35 cellular contexts compared by ENCODE assay signal in genomic region chr1:43379476-43379875, GRCh38. TPM values are rescaled to one million over a fixed set of nuclear protein-coding genes. Genes with fewer than 3 reads are reported as not detected.
"Had no signal": no experiment of that assay in that cellular context is flagged by ENCODE, and none has a peak within 500 bp of the region (broad histone marks: within the 10 kb centered on the region; RNA-seq: fewer than 3 reads in every experiment).

No MANE protein-coding gene starts in this region.

- ATAC-seq: activated CD4-positive, alpha-beta T cell treated with anti-CD3 and anti-CD28 coated beads for 36 hours; activated CD4-positive, CD25-positive, alpha-beta regulatory T cell treated with anti-CD3 and anti-CD28 coated beads, Interleukin-2, amount 50 U/mL, for 24 hours; activated CD8-positive, alpha-beta T cell treated with anti-CD3 and anti-CD28 coated beads, Interleukin-2, amount 10 ng/mL, durations not matched to agents 7 days and 5 days; activated naive CD8-positive, alpha-beta T cell treated with anti-CD3 and anti-CD28 coated beads, Interleukin-2, amount 50 U/mL, for 24 hours; PC-3; WTC11 had no signal

- H3K27me3 ChIP-seq: cardiac muscle cell, Peyer's patch, SJSA1 had no signal

- H3K27ac ChIP-seq: cardiac muscle cell, KMS-11, Peyer's patch, SJSA1 had no signal

- H3K9me3 Mint-ChIP-seq: activated CD4-positive, alpha-beta T cell treated with anti-CD3 and anti-CD28 coated beads, Interleukin-2, amount 10 ng/mL, durations not matched to agents 7 days and 5 days; activated naive CD4-positive, alpha-beta T cell treated with anti-CD3 and anti-CD28 coated beads, Interleukin-2, amount 10 ng/mL, durations not matched to agents 7 days and 5 days; activated naive CD8-positive, alpha-beta T cell treated with anti-CD3 and anti-CD28 coated beads, Interleukin-2, amount 50 U/mL, for 24 hours; activated T-cell treated with anti-CD3 and anti-CD28 coated beads, Interleukin-2, amount 50 U/mL, for 24 hours; activated T-helper 1 cell treated with anti-CD3 and anti-CD28 coated beads, Interleukin-12 subunit alpha, Interleukin-12 subunit beta, Interleukin-2, Interleukin-4 antibody, amounts not matched to agents 30 ng/mL and 10 ng/mL and 1 ng/mL, durations not matched to agents 14 hours and 24 hours and 36 hours; T-helper 2 cell treated with Interferon-gamma antibody and Interleukin-4, amounts not matched to agents 5 μg/mL and 100 μg/mL, for 36 hours; WTC11 had no signal

- H3K4me3 ChIP-seq: cardiac muscle cell, Peyer's patch, SJSA1 had no signal

- H3K4me2 ChIP-seq: KMS-11 had no signal

- H3K4me3 Mint-ChIP-seq: activated CD4-positive, alpha-beta T cell treated with anti-CD3 and anti-CD28 coated beads for 36 hours; activated CD4-positive, alpha-beta T cell treated with anti-CD3 and anti-CD28 coated beads, Interleukin-2, amount 10 ng/mL, durations not matched to agents 7 days and 5 days; activated CD8-positive, alpha-beta T cell treated with anti-CD3 and anti-CD28 coated beads, Interleukin-2, amount 10 ng/mL, durations not matched to agents 7 days and 5 days; activated naive CD4-positive, alpha-beta T cell treated with anti-CD3 and anti-CD28 coated beads, Interleukin-2, amount 10 ng/mL, durations not matched to agents 7 days and 5 days; activated naive CD8-positive, alpha-beta T cell; activated naive CD8-positive, alpha-beta T cell treated with anti-CD3 and anti-CD28 coated beads, Interleukin-2, amount 50 U/mL, for 24 hours; activated T-cell treated with anti-CD3 and anti-CD28 coated beads, Interleukin-2, amount 50 U/mL, for 24 hours; activated T-helper 1 cell treated with anti-CD3 and anti-CD28 coated beads, Interleukin-12 subunit alpha, Interleukin-12 subunit beta, Interleukin-2, Interleukin-4 antibody, amounts not matched to agents 30 ng/mL and 10 ng/mL and 1 ng/mL, durations not matched to agents 14 hours and 24 hours and 36 hours; T-helper 2 cell treated with Interferon-gamma antibody and Interleukin-4, amounts not matched to agents 5 μg/mL and 100 μg/mL, for 36 hours; WTC11 had no signal

- H3K27me3 Mint-ChIP-seq: activated CD4-positive, alpha-beta T cell treated with anti-CD3 and anti-CD28 coated beads for 36 hours; activated CD4-positive, alpha-beta T cell treated with anti-CD3 and anti-CD28 coated beads, Interleukin-2, amount 10 ng/mL, durations not matched to agents 7 days and 5 days; activated naive CD4-positive, alpha-beta T cell treated with anti-CD3 and anti-CD28 coated beads, Interleukin-2, amount 10 ng/mL, durations not matched to agents 7 days and 5 days; activated naive CD8-positive, alpha-beta T cell; activated naive CD8-positive, alpha-beta T cell treated with anti-CD3 and anti-CD28 coated beads, Interleukin-2, amount 50 U/mL, for 24 hours; activated T-cell treated with anti-CD3 and anti-CD28 coated beads, Interleukin-2, amount 50 U/mL, for 24 hours had no signal

- H3K4me1 ChIP-seq: SJSA1 had no signal

- H3K9me3 ChIP-seq: Peyer's patch, SJSA1 had no signal

- H3K27ac Mint-ChIP-seq: activated CD4-positive, alpha-beta T cell treated with anti-CD3 and anti-CD28 coated beads for 36 hours; activated CD4-positive, alpha-beta T cell treated with anti-CD3 and anti-CD28 coated beads, Interleukin-2, amount 10 ng/mL, durations not matched to agents 7 days and 5 days; activated CD8-positive, alpha-beta T cell treated with anti-CD3 and anti-CD28 coated beads, Interleukin-2, amount 10 ng/mL, durations not matched to agents 7 days and 5 days; activated naive CD4-positive, alpha-beta T cell treated with anti-CD3 and anti-CD28 coated beads, Interleukin-2, amount 10 ng/mL, durations not matched to agents 7 days and 5 days; activated naive CD8-positive, alpha-beta T cell; activated naive CD8-positive, alpha-beta T cell treated with anti-CD3 and anti-CD28 coated beads, Interleukin-2, amount 50 U/mL, for 24 hours; activated T-cell treated with anti-CD3 and anti-CD28 coated beads, Interleukin-2, amount 50 U/mL, for 24 hours; activated T-helper 1 cell treated with anti-CD3 and anti-CD28 coated beads, Interleukin-12 subunit alpha, Interleukin-12 subunit beta, Interleukin-2, Interleukin-4 antibody, amounts not matched to agents 30 ng/mL and 10 ng/mL and 1 ng/mL, durations not matched to agents 14 hours and 24 hours and 36 hours; T-helper 2 cell treated with Interferon-gamma antibody and Interleukin-4, amounts not matched to agents 5 μg/mL and 100 μg/mL, for 36 hours; WTC11 had no signal

- DNase-seq: activated CD4-positive, alpha-beta T cell treated with anti-CD3 and anti-CD28 coated beads for 36 hours; activated CD4-positive, alpha-beta T cell treated with anti-CD3 and anti-CD28 coated beads, Interleukin-2, amount 10 ng/mL, durations not matched to agents 7 days and 5 days; activated CD4-positive, alpha-beta T cell treated with anti-CD3 and anti-CD28 coated beads, Interleukin-2, amount 50 U/mL, for 48 hours; activated CD8-positive, alpha-beta T cell treated with anti-CD3 and anti-CD28 coated beads, Interleukin-2, amount 10 ng/mL, durations not matched to agents 7 days and 5 days; activated effector memory CD4-positive, alpha-beta T cell treated with Interleukin-2 at 50 U/mL for 16 hours; activated naive CD4-positive, alpha-beta T cell treated with anti-CD3 and anti-CD28 coated beads, Interleukin-2, amount 10 ng/mL, durations not matched to agents 7 days and 5 days; activated naive CD8-positive, alpha-beta T cell treated with anti-CD3 and anti-CD28 coated beads, Interleukin-2, amount 50 U/mL, for 24 hours; activated T-cell treated with anti-CD3 and anti-CD28 coated beads, Interleukin-2, amount 50 U/mL, for 24 hours; aorta; MM.1S; MV-4-11; NCI-H1092; NCI-H146; NCI-H187; NCI-H2029 treated with DMSO at 0.1 percent for 48 hours; NCI-H2107; NCI-H2171; NCI-H510A; NCI-H526; NCI-H748 treated with DMSO at 0.1 percent for 48 hours; NK-92 treated with Interleukin-12 subunit alpha and Interleukin-12 subunit beta, amount 100 ng/mL, for 24 hours; PC-3; Peyer's patch; RPMI8226; SHP77 treated with DMSO at 0.1 percent for 48 hours had no signal

- H3K9ac ChIP-seq: KMS-11 had no signal

RNA-seq across cellular contexts. Expression of gene MPL, which starts 41.9 kb away (rescaled TPM):
- total RNA-seq: activated CD4-positive, alpha-beta T cell treated with anti-CD3 and anti-CD28 coated beads for 36 hours; activated CD4-positive, alpha-beta T cell treated with anti-CD3 and anti-CD28 coated beads, Interleukin-2, amount 10 ng/mL, durations not matched to agents 7 days and 5 days; activated CD8-positive, alpha-beta T cell treated with anti-CD3 and anti-CD28 coated beads, Interleukin-2, amount 10 ng/mL, durations not matched to agents 7 days and 5 days; activated T-helper 1 cell treated with anti-CD3 and anti-CD28 coated beads, Interleukin-12 subunit alpha, Interleukin-12 subunit beta, Interleukin-2, Interleukin-4 antibody, amounts not matched to agents 30 ng/mL and 10 ng/mL and 1 ng/mL, durations not matched to agents 14 hours and 24 hours and 36 hours; cardiac muscle cell; LHCN-M2; PC-3; Peyer's patch; SJSA1; T-helper 1 cell treated with Interleukin-12 subunit alpha and Interleukin-12 subunit beta and Interleukin-4 antibody, amounts not matched to agents 30 ng/mL and 1 ng/mL, for 36 hours had no signal
- polyA plus RNA-seq: cardiac muscle cell had no signal
